In the genomic region with DNA sequence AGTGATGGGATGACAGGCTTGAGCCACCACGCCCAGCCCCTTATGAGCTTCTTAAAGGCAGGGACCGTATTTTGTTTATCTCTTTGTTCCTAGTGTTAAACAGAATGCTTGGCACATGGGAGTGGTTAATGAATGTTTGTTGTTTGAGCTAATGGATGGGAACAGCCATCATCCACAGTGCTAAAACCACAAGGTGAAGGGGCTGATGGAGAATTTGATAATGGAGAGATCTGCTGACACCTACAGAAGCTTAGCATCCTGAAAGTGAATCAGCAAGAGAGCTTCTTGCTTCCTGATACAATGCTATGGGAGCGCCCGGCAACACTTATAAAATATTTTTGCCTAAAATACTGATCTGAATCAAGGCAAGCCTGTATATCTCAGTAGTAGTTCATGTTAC, we compare ENCODE assay signal across 27 cellular contexts. TPM values are rescaled to one million over a fixed set of nuclear protein-coding genes. Genes with fewer than 3 reads are reported as not detected.
"Had no signal": no experiment of that assay in that cellular context is flagged by ENCODE, and none has a peak within 500 bp of the region (broad histone marks: within the 10 kb centered on the region; RNA-seq: fewer than 3 reads in every experiment).

No MANE protein-coding gene starts in this region.

- H3K9me3 ChIP-seq: left lung, lower lobe of right lung, pancreas, right atrium auricular region, right lobe of liver, stomach, testis, thyroid gland, transverse colon, uterus had no signal

- H3K9me3 Mint-ChIP-seq: immature natural killer cell; naive thymus-derived CD8-positive, alpha-beta T cell; neural crest cell; stimulated activated naive B cell treated with anti-CD40 and anti-IgM and Interleukin-4, amounts not matched to agents 10 μg/mL and 1 μg/mL and 100 μg/mL, for 72 hours had no signal

- H3K4me1 ChIP-seq: left lung, lower lobe of right lung, right atrium auricular region, testis, uterus had no signal

- H3K36me3 Mint-ChIP-seq: immature natural killer cell; naive thymus-derived CD8-positive, alpha-beta T cell; stimulated activated naive B cell treated with anti-CD40 and anti-IgM and Interleukin-4, amounts not matched to agents 10 μg/mL and 1 μg/mL and 100 μg/mL, for 72 hours had no signal

- DNase-seq: hypothalamus; immature natural killer cell; kidney; left colon; left lung; lower lobe of right lung; mammary epithelial cell; mesenchymal stem cell; naive thymus-derived CD8-positive, alpha-beta T cell; nucleus accumbens; pancreas; right lobe of liver; stimulated activated CD4-positive, alpha-beta T cell treated with anti-CD3 and anti-CD28 coated beads, Interleukin-1b, Interleukin-23, amount 100 ng/mL, for 48 hours; stimulated activated CD4-positive, alpha-beta T cell treated with anti-CD3 and anti-CD28 coated beads, Interleukin-2, amount 100 ng/mL, for 48 hours; stimulated activated naive B cell treated with anti-CD40 and anti-IgM and Interleukin-4, amounts not matched to agents 10 μg/mL and 1 μg/mL and 100 μg/mL, for 72 hours; stimulated activated naive CD8-positive, alpha-beta T cell treated with anti-CD3 and anti-CD28 coated beads, Interleukin-15, Interleukin-2, amounts not matched to agents 100 U/mL and 50 U/mL, for 24 hours; stomach; testis; thyroid gland; transverse colon; uterus had no signal

- H3K4me3 ChIP-seq: left lung, lower lobe of right lung, pancreas, right atrium auricular region, right lobe of liver, smooth muscle cell, stomach, testis, thyroid gland, transverse colon, uterus had no signal

- H3K27me3 Mint-ChIP-seq: progenitor cell of endocrine pancreas had no signal

- H3K4me2 ChIP-seq: smooth muscle cell had no signal

- FAIRE-seq: islet of Langerhans, kidney, pancreas had no signal

- H3K4me3 Mint-ChIP-seq: immature natural killer cell; naive thymus-derived CD8-positive, alpha-beta T cell; nephron; neural crest cell; stimulated activated naive B cell treated with anti-CD40 and anti-IgM and Interleukin-4, amounts not matched to agents 10 μg/mL and 1 μg/mL and 100 μg/mL, for 72 hours had no signal

- H3K36me3 ChIP-seq: left lung, lower lobe of right lung, pancreas, right atrium auricular region, right lobe of liver, stomach, thyroid gland, transverse colon, uterus had no signal

- H3K27me3 ChIP-seq: pancreas, right atrium auricular region, right lobe of liver, stomach, testis, thyroid gland, transverse colon had no signal

- H3K27ac Mint-ChIP-seq: immature natural killer cell; naive thymus-derived CD8-positive, alpha-beta T cell; nephron; progenitor cell of endocrine pancreas; stimulated activated naive B cell treated with anti-CD40 and anti-IgM and Interleukin-4, amounts not matched to agents 10 μg/mL and 1 μg/mL and 100 μg/mL, for 72 hours had no signal

- H3K4me1 Mint-ChIP-seq: immature natural killer cell; naive thymus-derived CD8-positive, alpha-beta T cell; neural crest cell; stimulated activated naive B cell treated with anti-CD40 and anti-IgM and Interleukin-4, amounts not matched to agents 10 μg/mL and 1 μg/mL and 100 μg/mL, for 72 hours had no signal

- ATAC-seq: left colon; left lung; lower lobe of right lung; naive thymus-derived CD8-positive, alpha-beta T cell; pancreas; right lobe of liver; stimulated activated naive B cell treated with anti-CD40 and anti-IgM and Interleukin-4, amounts not matched to agents 10 μg/mL and 1 μg/mL and 100 μg/mL, for 72 hours; stimulated activated naive CD8-positive, alpha-beta T cell treated with anti-CD3 and anti-CD28 coated beads, Interleukin-15, Interleukin-2, amounts not matched to agents 100 U/mL and 50 U/mL, for 24 hours had no signal

- H3K27ac ChIP-seq: left lung, lower lobe of right lung, pancreas, right atrium auricular region, right lobe of liver, stomach, testis, thyroid gland, transverse colon, uterus had no signal

RNA-seq across cellular contexts. Expression of a gene that starts 8.5 kb away (rescaled TPM):
- total RNA-seq: naive thymus-derived CD8-positive, alpha-beta T cell had no signal
